30 cellular contexts compared by ENCODE assay signal in genomic region chr2:146244131-146244530, GRCh38.
"Had no signal": no experiment of that assay in that cellular context is flagged by ENCODE, and none has a peak within 500 bp of the region (broad histone marks: within the 10 kb centered on the region; RNA-seq: fewer than 3 reads in every experiment).

No MANE protein-coding gene starts in this region.

- H3K9me3 Mint-ChIP-seq: activated B cell treated with CpG ODN at 0.5 μM for 24 hours; neural progenitor cell; stimulated activated memory B cell treated with anti-CD40 and anti-IgM and Interleukin-4, amounts not matched to agents 10 μg/mL and 1 μg/mL and 100 μg/mL, for 72 hours; T-helper 2 cell treated with Interferon-gamma antibody and Interleukin-4, amounts not matched to agents 5 μg/mL and 100 μg/mL, for 36 hours; type B pancreatic cell had no signal

- H3K4me2 ChIP-seq: neural progenitor cell had no signal

- H2AFZ ChIP-seq: neural progenitor cell had no signal

- FAIRE-seq: endothelial cell of umbilical vein, small intestine had no signal

- H3K4me1 Mint-ChIP-seq: activated CD8-positive, alpha-beta memory T cell treated with anti-CD3 and anti-CD28 coated beads, Interleukin-2, amount 10 ng/mL, durations not matched to agents 7 days and 5 days; stimulated activated memory B cell treated with anti-CD40 and anti-IgM and Interleukin-4, amounts not matched to agents 10 μg/mL and 1 μg/mL and 100 μg/mL, for 72 hours; stimulated activated naive CD8-positive, alpha-beta T cell treated with anti-CD3 and anti-CD28 coated beads, Interleukin-15, amount 100 ng/mL, for 72 hours had no signal

- H3K4me1 ChIP-seq: neural progenitor cell, sigmoid colon, uterus had no signal

- H3K27me3 Mint-ChIP-seq: activated B cell treated with CpG ODN at 0.5 μM for 24 hours; activated CD8-positive, alpha-beta memory T cell treated with anti-CD3 and anti-CD28 coated beads, Interleukin-2, amount 10 ng/mL, durations not matched to agents 7 days and 5 days; effector memory CD8-positive, alpha-beta T cell; naive thymus-derived CD4-positive, alpha-beta T cell; stimulated activated memory B cell treated with anti-CD40 and anti-IgM and Interleukin-4, amounts not matched to agents 10 μg/mL and 1 μg/mL and 100 μg/mL, for 72 hours; stimulated activated naive CD8-positive, alpha-beta T cell treated with anti-CD3 and anti-CD28 coated beads, Interleukin-15, amount 100 ng/mL, for 72 hours; type B pancreatic cell had no signal

- ATAC-seq: activated CD8-positive, alpha-beta memory T cell treated with anti-CD3 and anti-CD28 coated beads, Interleukin-2, amount 10 ng/mL, durations not matched to agents 7 days and 5 days; activated CD8-positive, alpha-beta T cell treated with anti-CD3 and anti-CD28 coated beads, Interleukin-2, amount 10 ng/mL, durations not matched to agents 7 days and 5 days; activated naive CD4-positive, alpha-beta T cell treated with anti-CD3 and anti-CD28 coated beads, Interleukin-2, amount 50 U/mL, for 72 hours; activated T-cell treated with anti-CD3 and anti-CD28 coated beads, Interleukin-2, amount 50 U/mL, for 72 hours; effector memory CD8-positive, alpha-beta T cell; naive thymus-derived CD4-positive, alpha-beta T cell; stimulated activated memory B cell treated with anti-CD40 and anti-IgM and Interleukin-4, amounts not matched to agents 10 μg/mL and 1 μg/mL and 100 μg/mL, for 72 hours; stimulated activated naive CD8-positive, alpha-beta T cell treated with anti-CD3 and anti-CD28 coated beads, Interleukin-15, amount 100 ng/mL, for 72 hours had no signal

- H3K36me3 ChIP-seq: neural progenitor cell, sigmoid colon, uterus had no signal

- H3K9ac ChIP-seq: neural progenitor cell had no signal

- H3K4me3 ChIP-seq: coronary artery, dorsolateral prefrontal cortex, neural progenitor cell, sigmoid colon, uterus had no signal

- H3K27ac ChIP-seq: coronary artery, dorsolateral prefrontal cortex, neural progenitor cell, sigmoid colon, uterus had no signal

- H3K4me3 Mint-ChIP-seq: activated B cell treated with CpG ODN at 0.5 μM for 24 hours; activated CD8-positive, alpha-beta memory T cell treated with anti-CD3 and anti-CD28 coated beads, Interleukin-2, amount 10 ng/mL, durations not matched to agents 7 days and 5 days; activated CD8-positive, alpha-beta T cell treated with anti-CD3 and anti-CD28 coated beads, Interleukin-2, amount 10 ng/mL, durations not matched to agents 7 days and 5 days; activated T-cell treated with anti-CD3 and anti-CD28 coated beads, Interleukin-2, amount 50 U/mL, for 72 hours; effector memory CD8-positive, alpha-beta T cell; immature natural killer cell; naive thymus-derived CD4-positive, alpha-beta T cell; neural progenitor cell; stimulated activated memory B cell treated with anti-CD40 and anti-IgM and Interleukin-4, amounts not matched to agents 10 μg/mL and 1 μg/mL and 100 μg/mL, for 72 hours; stimulated activated naive CD8-positive, alpha-beta T cell treated with anti-CD3 and anti-CD28 coated beads, Interleukin-15, amount 100 ng/mL, for 72 hours; T-helper 2 cell treated with Interferon-gamma antibody and Interleukin-4, amounts not matched to agents 5 μg/mL and 100 μg/mL, for 36 hours; type B pancreatic cell had no signal

- H3K9me3 ChIP-seq: sigmoid colon, uterus had no signal

- H3K27ac Mint-ChIP-seq: activated B cell treated with CpG ODN at 0.5 μM for 24 hours; activated CD8-positive, alpha-beta memory T cell treated with anti-CD3 and anti-CD28 coated beads, Interleukin-2, amount 10 ng/mL, durations not matched to agents 7 days and 5 days; activated CD8-positive, alpha-beta T cell treated with anti-CD3 and anti-CD28 coated beads, Interleukin-2, amount 10 ng/mL, durations not matched to agents 7 days and 5 days; activated naive CD4-positive, alpha-beta T cell treated with anti-CD3 and anti-CD28 coated beads, Interleukin-2, amount 50 U/mL, for 72 hours; activated T-cell treated with anti-CD3 and anti-CD28 coated beads, Interleukin-2, amount 50 U/mL, for 72 hours; effector memory CD8-positive, alpha-beta T cell; immature natural killer cell; naive thymus-derived CD4-positive, alpha-beta T cell; neural progenitor cell; stimulated activated memory B cell treated with anti-CD40 and anti-IgM and Interleukin-4, amounts not matched to agents 10 μg/mL and 1 μg/mL and 100 μg/mL, for 72 hours; stimulated activated naive CD8-positive, alpha-beta T cell treated with anti-CD3 and anti-CD28 coated beads, Interleukin-15, amount 100 ng/mL, for 72 hours; T-helper 2 cell treated with Interferon-gamma antibody and Interleukin-4, amounts not matched to agents 5 μg/mL and 100 μg/mL, for 36 hours; type B pancreatic cell had no signal

- H3K36me3 Mint-ChIP-seq: activated CD8-positive, alpha-beta memory T cell treated with anti-CD3 and anti-CD28 coated beads, Interleukin-2, amount 10 ng/mL, durations not matched to agents 7 days and 5 days; activated naive CD4-positive, alpha-beta T cell treated with anti-CD3 and anti-CD28 coated beads, Interleukin-2, amount 50 U/mL, for 72 hours; immature natural killer cell; naive thymus-derived CD4-positive, alpha-beta T cell; neural progenitor cell; stimulated activated memory B cell treated with anti-CD40 and anti-IgM and Interleukin-4, amounts not matched to agents 10 μg/mL and 1 μg/mL and 100 μg/mL, for 72 hours; type B pancreatic cell had no signal

- H3K27me3 ChIP-seq: neural progenitor cell, sigmoid colon, uterus had no signal

- DNase-seq: activated B cell treated with CpG ODN at 0.5 μM for 24 hours; activated CD8-positive, alpha-beta memory T cell treated with anti-CD3 and anti-CD28 coated beads, Interleukin-2, amount 10 ng/mL, durations not matched to agents 7 days and 5 days; activated CD8-positive, alpha-beta T cell treated with anti-CD3 and anti-CD28 coated beads, Interleukin-2, amount 10 ng/mL, durations not matched to agents 7 days and 5 days; activated naive CD4-positive, alpha-beta T cell; activated T-cell treated with anti-CD3 and anti-CD28 coated beads, Interleukin-2, amount 50 U/mL, for 72 hours; anterior cingulate cortex; cerebellar nuclear complex; dorsolateral prefrontal cortex; effector memory CD8-positive, alpha-beta T cell; foreskin fibroblast; head of caudate nucleus; hippocampal formation; immature natural killer cell; midbrain; naive thymus-derived CD4-positive, alpha-beta T cell; sigmoid colon; small intestine; stimulated activated CD4-positive, alpha-beta T cell treated with anti-CD3 and anti-CD28 coated beads, Interleukin-1b, Interleukin-23, amount 100 ng/mL, for 48 hours; stimulated activated CD4-positive, alpha-beta T cell treated with anti-CD3 and anti-CD28 coated beads, Interleukin-4, amount 100 ng/mL, for 4 hours; stimulated activated CD8-positive, alpha-beta memory T cell treated with anti-CD3 and anti-CD28 coated beads, Interleukin-4, amount 100 ng/mL, for 48 hours; stimulated activated naive CD8-positive, alpha-beta T cell treated with anti-CD3 and anti-CD28 coated beads, Interleukin-15, amount 100 ng/mL, for 72 hours; substantia nigra; uterus had no signal
